Comparison of ENCODE assay signal across 8 cellular contexts in the genomic region with DNA sequence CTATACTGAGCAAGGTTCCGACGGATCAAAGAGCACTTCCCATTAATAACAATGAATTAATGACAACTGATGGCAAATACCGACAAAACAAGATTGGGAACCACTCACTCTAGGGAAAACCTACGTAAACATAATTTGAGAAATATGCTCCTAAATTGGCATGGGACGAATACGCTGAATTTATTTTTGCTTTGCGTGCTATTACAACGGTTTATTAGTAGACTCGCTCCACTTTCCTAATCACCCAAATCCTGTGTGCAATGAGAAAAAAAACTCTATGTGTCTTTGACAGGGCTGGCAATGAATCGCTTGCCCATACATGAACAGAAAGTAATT. TPM values are rescaled to one million over a fixed set of nuclear protein-coding genes. Genes with fewer than 3 reads are reported as not detected.
A peak's percentile ranks its signal among the peaks of the same experiment; 100 is the strongest.
DNase-seq lines count a peak whose midpoint lies in the region; ATAC-seq and TF ChIP-seq lines count a peak whose summit lies in the region.

No MANE protein-coding gene starts in this region.

- peaks cover 0 to 4% (median 0%) of the 10 kb centered on the region in 3 donors for H3K36me3 ChIP-seq in tibial nerve

- H3K9me3 ChIP-seq in tibial nerve, result no peaks in the 10 kb centered on the region

- H3K9me3 Mint-ChIP-seq in activated T-cell treated with anti-CD3 and anti-CD28 coated beads, Interleukin-2, amount 50 U/mL, for 72 hours, result no peaks in the 10 kb centered on the region

- in situ Hi-C loops in astrocyte of the cerebellum (cut with HindIII; ENCODE audit: low sequenced_read_pairs), result no loop called here

- H3K4me1 ChIP-seq in tibial nerve, result peaks cover 0 to 26% (median 7%) of the 10 kb centered on the region in 4 donors

- H3K27me3 Mint-ChIP-seq in activated T-cell treated with anti-CD3 and anti-CD28 coated beads, Interleukin-2, amount 50 U/mL, for 72 hours (ENCODE audit: low read depth), result no peaks in the 10 kb centered on the region

- no peak for TF ChIP-seq EP300 in tibial nerve (IDR thresholded peaks at IDR 0.05)

- peak overlapping the region; percentile 50 to 82 (median 72) for H3K27ac ChIP-seq in tibial nerve

- WGBS in lower leg skin, 2 donors, result 18 to 21% methylated on average over 10 of the region's 10 CpGs
- 26 to 34% methylated on average over 10 of the region's 10 CpGs for WGBS in tibial nerve, 2 donors

- no peak for TF ChIP-seq POLR2A in lower leg skin (IDR thresholded peaks at IDR 0.05)
- no peak for TF ChIP-seq POLR2A in tibial nerve (IDR thresholded peaks at IDR 0.05)

- TF ChIP-seq CTCF in astrocyte of the cerebellum (IDR thresholded peaks at IDR 0.05; ENCODE audit: low read depth, low read length, missing control alignments) (no peak), lower leg skin (IDR thresholded peaks at IDR 0.05) (no peak), tibial nerve (IDR thresholded peaks at IDR 0.05) (no peak)

- peak overlapping the region; percentile 47 for H3K27ac Mint-ChIP-seq in activated T-cell treated with anti-CD3 and anti-CD28 coated beads, Interleukin-2, amount 50 U/mL, for 72 hours

- H3K4me1 Mint-ChIP-seq in activated T-cell treated with anti-CD3 and anti-CD28 coated beads, Interleukin-2, amount 50 U/mL, for 72 hours (ENCODE audit: low read depth), result peaks cover 43% of the 10 kb centered on the region

- no peaks in the 10 kb centered on the region for H3K27me3 ChIP-seq in tibial nerve

- peak overlapping the region; percentile 88 to 97 for H3K4me3 Mint-ChIP-seq in activated T-cell treated with anti-CD3 and anti-CD28 coated beads, Interleukin-2, amount 50 U/mL, for 72 hours

- intact Hi-C loops in lower leg skin (cut with DNase I; ENCODE audit: low total_unique reads), result no loop called here
- intact Hi-C loops in sciatic nerve (cut with DNase I), result no loop called here

- peak overlapping the region; percentile 86 for H3K4me3 ChIP-seq in astrocyte of the cerebellum (ENCODE audit: low read depth, low read length)
- peak overlapping the region; percentile 83 for H3K4me3 ChIP-seq in lower leg skin (ENCODE audit: low read depth, poor library complexity, severe bottlenecking)
- peak overlapping the region; percentile 63 to 90 (median 76) for H3K4me3 ChIP-seq in tibial nerve

- peaks cover 5 to 14% of the 10 kb centered on the region in 2 donors for H3K36me3 Mint-ChIP-seq in activated T-cell treated with anti-CD3 and anti-CD28 coated beads, Interleukin-2, amount 50 U/mL, for 72 hours (ENCODE audit: insufficient read depth in 2 of 2)

- ATAC-seq in activated T-cell treated with anti-CD3 and anti-CD28 coated beads, Interleukin-2, amount 50 U/mL, for 72 hours (replicated peaks in 1 of 2), result no peak
- ATAC-seq in HG02571 (IDR thresholded peaks at IDR 0.05; ENCODE audit: unreplicated experiment), result no peak
- ATAC-seq in GM19023 (IDR thresholded peaks at IDR 0.05; ENCODE audit: unreplicated experiment), result no peak
- ATAC-seq in sciatic nerve, result no peak

- no peak for DNase-seq in activated T-cell treated with anti-CD3 and anti-CD28 coated beads, Interleukin-2, amount 50 U/mL, for 72 hours
- no peak for DNase-seq in activated T-cell treated with anti-CD3 and anti-CD28 coated beads, Interleukin-2, amount 50 U/mL, for 1 hour
- DNase-seq in astrocyte of the cerebellum (ENCODE audit: low read depth), result no peak
- no peak for DNase-seq in lower leg skin (ENCODE audit: low spot score in 2 of 2)
- no peak for DNase-seq in tibial nerve (ENCODE audit: low spot score in 2 of 2)
- DNase-seq in sciatic nerve (ENCODE audit: low spot score), result no peak

RNA-seq across cellular contexts. Expression of a gene that starts 0.5 kb away (rescaled TPM):
- total RNA-seq in activated T-cell treated with anti-CD3 and anti-CD28 coated beads, Interleukin-2, amount 50 U/mL, for 72 hours, result 10 to 100 TPM; 27.4 to 36.4 TPM
- total RNA-seq in lower leg skin (10 to 100 TPM; 18.1 to 28.1 (median 25.8) TPM), tibial nerve (10 to 100 TPM; 15.9 to 20.5 (median 18.6) TPM), sciatic nerve (23.2 TPM)

RNA-seq across cellular contexts. Expression of a gene that starts 27.7 kb away (rescaled TPM):
- 10 to 100 TPM; 46.9 to 52.5 TPM for total RNA-seq in activated T-cell treated with anti-CD3 and anti-CD28 coated beads, Interleukin-2, amount 50 U/mL, for 72 hours
- total RNA-seq in lower leg skin (10 to 100 TPM; 15.0 to 28.0 (median 22.1) TPM), tibial nerve (10 to 100 TPM; 18.8 to 32.7 (median 25.3) TPM), sciatic nerve (32.9 TPM)
